ENCODE assay signal across 1 cellular context in the genomic region with DNA sequence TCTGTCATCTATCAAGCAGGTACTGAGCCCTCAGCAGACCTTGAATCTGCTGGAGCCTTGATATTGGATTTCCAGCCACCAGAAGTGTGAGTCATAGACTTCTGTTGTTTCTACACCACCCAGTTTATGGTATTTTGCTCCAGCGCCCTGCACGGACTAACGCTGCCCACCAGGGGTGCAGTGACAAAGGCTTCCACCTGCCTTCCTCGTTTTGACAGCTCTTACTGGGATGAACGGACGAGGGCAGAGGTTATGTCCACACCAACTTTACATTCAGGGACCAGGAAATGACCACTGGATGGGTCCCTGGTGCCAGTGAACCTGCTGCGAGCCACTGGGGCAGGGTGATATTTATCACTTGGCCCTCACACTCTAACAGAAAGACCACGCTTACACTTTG.
TF ChIP-seq lines count a peak whose summit lies in the region.

No MANE protein-coding gene starts in this region.

TF ChIP-seq in HepG2, 621 proteins besides CTCF, POLR2A, EP300 and RAD21 (continued from another document and continues in another):
- TF ChIP-seq, protein P1, sequence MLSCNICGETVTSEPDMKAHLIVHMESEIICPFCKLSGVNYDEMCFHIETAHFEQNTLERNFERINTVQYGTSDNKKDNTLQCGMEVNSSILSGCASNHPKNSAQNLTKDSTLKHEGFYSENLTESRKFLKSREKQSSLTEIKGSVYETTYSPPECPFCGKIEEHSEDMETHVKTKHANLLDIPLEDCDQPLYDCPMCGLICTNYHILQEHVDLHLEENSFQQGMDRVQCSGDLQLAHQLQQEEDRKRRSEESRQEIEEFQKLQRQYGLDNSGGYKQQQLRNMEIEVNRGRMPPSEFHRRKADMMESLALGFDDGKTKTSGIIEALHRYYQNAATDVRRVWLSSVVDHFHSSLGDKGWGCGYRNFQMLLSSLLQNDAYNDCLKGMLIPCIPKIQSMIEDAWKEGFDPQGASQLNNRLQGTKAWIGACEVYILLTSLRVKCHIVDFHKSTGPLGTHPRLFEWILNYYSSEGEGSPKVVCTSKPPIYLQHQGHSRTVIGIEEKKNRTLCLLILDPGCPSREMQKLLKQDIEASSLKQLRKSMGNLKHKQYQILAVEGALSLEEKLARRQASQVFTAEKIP (CRISPR knock-in tag; IDR thresholded peaks at IDR 0.05; ENCODE audit: borderline replicate concordance), result no peak
- TF ChIP-seq AGO1 (IDR thresholded peaks at IDR 0.05; ENCODE audit: low read depth, low read length, poor library complexity, severe bottlenecking) (no peak), NR2C2 (CRISPR knock-in tag; IDR thresholded peaks at IDR 0.05; ENCODE audit: borderline replicate concordance) (peak; percentile 92), ZNF138 (CRISPR knock-in tag; IDR thresholded peaks at IDR 0.05; ENCODE audit: low read depth) (no peak), SAP130 (CRISPR knock-in tag; IDR thresholded peaks at IDR 0.05; ENCODE audit: low read depth) (peak; percentile 98), CENPT (CRISPR knock-in tag; IDR thresholded peaks at IDR 0.05; ENCODE audit: low read depth) (no peak), ZNF230 (CRISPR knock-in tag; IDR thresholded peaks at IDR 0.05) (peak; percentile 73), ZNF781 (CRISPR knock-in tag; IDR thresholded peaks at IDR 0.05; ENCODE audit: borderline replicate concordance, not compliant biosample characterization) (no peak), ESRRA (CRISPR knock-in tag; IDR thresholded peaks at IDR 0.05; ENCODE audit: low read depth) (peak; percentile 68; the same call in 1 of the 2 replicates), KDM3A (CRISPR knock-in tag; IDR thresholded peaks at IDR 0.05; ENCODE audit: low read depth) (0 out of 2 replicates have a peak, but pooled peaks have one; percentile 40), NR1H2 (CRISPR knock-in tag; IDR thresholded peaks at IDR 0.05; ENCODE audit: borderline replicate concordance, low read depth) (no peak), ZNF264 (CRISPR knock-in tag; IDR thresholded peaks at IDR 0.05) (peak; percentile 76; the same call in 1 of the 2 replicates), ZNF678 (CRISPR knock-in tag; IDR thresholded peaks at IDR 0.05) (no peak), ZFYVE20 (CRISPR knock-in tag; IDR thresholded peaks at IDR 0.05; ENCODE audit: borderline replicate concordance, low read depth) (no peak), ZNF432 (CRISPR knock-in tag; IDR thresholded peaks at IDR 0.05; ENCODE audit: borderline replicate concordance) (no peak), ZEB1 (IDR thresholded peaks at IDR 0.05; ENCODE audit: insufficient replicate concordance, low read depth) (no peak), STAT5B (CRISPR knock-in tag; IDR thresholded peaks at IDR 0.05) (no peak), CHD4 (IDR thresholded peaks at IDR 0.05; ENCODE audit: borderline replicate concordance, low read length) (no peak), HCFC1 (IDR thresholded peaks at IDR 0.05; ENCODE audit: low read depth, low read length) (no peak), SRSF9 (IDR thresholded peaks at IDR 0.05; ENCODE audit: borderline replicate concordance, insufficient read depth, low read depth, low read length, poor library complexity, severe bottlenecking) (no peak), AGO2 (optimal IDR thresholded peaks at IDR 0.05; ENCODE audit: low read depth, low read length) (no peak), RELA (CRISPR knock-in tag; IDR thresholded peaks at IDR 0.05) (no peak), SIN3A (IDR thresholded peaks at IDR 0.05; ENCODE audit: borderline replicate concordance, low read depth, low read length) (no peak), NFIB (CRISPR knock-in tag; IDR thresholded peaks at IDR 0.05; ENCODE audit: borderline replicate concordance) (no peak), ARNTL (CRISPR knock-in tag; IDR thresholded peaks at IDR 0.05) (peak; percentile 75; the same call in 1 of the 2 replicates), NRL (CRISPR knock-in tag; IDR thresholded peaks at IDR 0.05; ENCODE audit: borderline replicate concordance) (0 out of 2 replicates have a peak, but pooled peaks have one; percentile 21), SNRNP70 (IDR thresholded peaks at IDR 0.05; ENCODE audit: low read depth, low read length) (no peak), ZNF589 (CRISPR knock-in tag; conservative IDR thresholded peaks at IDR 0.05) (no peak), FOSL1 (CRISPR knock-in tag; IDR thresholded peaks at IDR 0.05; ENCODE audit: borderline replicate concordance) (peak; percentile 90), SALL2 (CRISPR knock-in tag; IDR thresholded peaks at IDR 0.05) (peak; percentile 84), JDP2 (CRISPR knock-in tag; IDR thresholded peaks at IDR 0.05; ENCODE audit: borderline replicate concordance) (no peak), CHCHD3 (CRISPR knock-in tag; IDR thresholded peaks at IDR 0.05) (no peak), ZNF790 (CRISPR knock-in tag; IDR thresholded peaks at IDR 0.05; ENCODE audit: borderline replicate concordance) (no peak), ZNF510 (CRISPR knock-in tag; IDR thresholded peaks at IDR 0.05; ENCODE audit: low read depth) (no peak), ZNF747 (CRISPR knock-in tag; IDR thresholded peaks at IDR 0.05; ENCODE audit: borderline replicate concordance) (no peak), FOXO1 (CRISPR knock-in tag; IDR thresholded peaks at IDR 0.05) (peak; percentile 76), ADNP (CRISPR knock-in tag; IDR thresholded peaks at IDR 0.05) (no peak), GATA4 (IDR thresholded peaks at IDR 0.05; ENCODE audit: borderline replicate concordance, low read depth) (no peak), ZNF607 (CRISPR knock-in tag; IDR thresholded peaks at IDR 0.05; ENCODE audit: borderline replicate concordance) (no peak), POLR2G (IDR thresholded peaks at IDR 0.05; ENCODE audit: low read depth, low read length) (no peak), NFIC (IDR thresholded peaks at IDR 0.05; ENCODE audit: low read length) (no peak), ZNF205 (CRISPR knock-in tag; IDR thresholded peaks at IDR 0.05) (peak; percentile 79; the same call in 1 of the 2 replicates), SATB2 (CRISPR knock-in tag; IDR thresholded peaks at IDR 0.05) (no peak), MED1 (CRISPR knock-in tag; IDR thresholded peaks at IDR 0.05) (peak; percentile 93)
- TF ChIP-seq, protein P2, sequence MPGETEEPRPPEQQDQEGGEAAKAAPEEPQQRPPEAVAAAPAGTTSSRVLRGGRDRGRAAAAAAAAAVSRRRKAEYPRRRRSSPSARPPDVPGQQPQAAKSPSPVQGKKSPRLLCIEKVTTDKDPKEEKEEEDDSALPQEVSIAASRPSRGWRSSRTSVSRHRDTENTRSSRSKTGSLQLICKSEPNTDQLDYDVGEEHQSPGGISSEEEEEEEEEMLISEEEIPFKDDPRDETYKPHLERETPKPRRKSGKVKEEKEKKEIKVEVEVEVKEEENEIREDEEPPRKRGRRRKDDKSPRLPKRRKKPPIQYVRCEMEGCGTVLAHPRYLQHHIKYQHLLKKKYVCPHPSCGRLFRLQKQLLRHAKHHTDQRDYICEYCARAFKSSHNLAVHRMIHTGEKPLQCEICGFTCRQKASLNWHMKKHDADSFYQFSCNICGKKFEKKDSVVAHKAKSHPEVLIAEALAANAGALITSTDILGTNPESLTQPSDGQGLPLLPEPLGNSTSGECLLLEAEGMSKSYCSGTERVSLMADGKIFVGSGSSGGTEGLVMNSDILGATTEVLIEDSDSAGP (CRISPR knock-in tag; IDR thresholded peaks at IDR 0.05; ENCODE audit: borderline replicate concordance), result peak; percentile 79
- TF ChIP-seq, protein P3, sequence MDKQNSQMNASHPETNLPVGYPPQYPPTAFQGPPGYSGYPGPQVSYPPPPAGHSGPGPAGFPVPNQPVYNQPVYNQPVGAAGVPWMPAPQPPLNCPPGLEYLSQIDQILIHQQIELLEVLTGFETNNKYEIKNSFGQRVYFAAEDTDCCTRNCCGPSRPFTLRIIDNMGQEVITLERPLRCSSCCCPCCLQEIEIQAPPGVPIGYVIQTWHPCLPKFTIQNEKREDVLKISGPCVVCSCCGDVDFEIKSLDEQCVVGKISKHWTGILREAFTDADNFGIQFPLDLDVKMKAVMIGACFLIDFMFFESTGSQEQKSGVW (CRISPR knock-in tag; IDR thresholded peaks at IDR 0.05; ENCODE audit: borderline replicate concordance), result no peak
- TF ChIP-seq, protein P4, sequence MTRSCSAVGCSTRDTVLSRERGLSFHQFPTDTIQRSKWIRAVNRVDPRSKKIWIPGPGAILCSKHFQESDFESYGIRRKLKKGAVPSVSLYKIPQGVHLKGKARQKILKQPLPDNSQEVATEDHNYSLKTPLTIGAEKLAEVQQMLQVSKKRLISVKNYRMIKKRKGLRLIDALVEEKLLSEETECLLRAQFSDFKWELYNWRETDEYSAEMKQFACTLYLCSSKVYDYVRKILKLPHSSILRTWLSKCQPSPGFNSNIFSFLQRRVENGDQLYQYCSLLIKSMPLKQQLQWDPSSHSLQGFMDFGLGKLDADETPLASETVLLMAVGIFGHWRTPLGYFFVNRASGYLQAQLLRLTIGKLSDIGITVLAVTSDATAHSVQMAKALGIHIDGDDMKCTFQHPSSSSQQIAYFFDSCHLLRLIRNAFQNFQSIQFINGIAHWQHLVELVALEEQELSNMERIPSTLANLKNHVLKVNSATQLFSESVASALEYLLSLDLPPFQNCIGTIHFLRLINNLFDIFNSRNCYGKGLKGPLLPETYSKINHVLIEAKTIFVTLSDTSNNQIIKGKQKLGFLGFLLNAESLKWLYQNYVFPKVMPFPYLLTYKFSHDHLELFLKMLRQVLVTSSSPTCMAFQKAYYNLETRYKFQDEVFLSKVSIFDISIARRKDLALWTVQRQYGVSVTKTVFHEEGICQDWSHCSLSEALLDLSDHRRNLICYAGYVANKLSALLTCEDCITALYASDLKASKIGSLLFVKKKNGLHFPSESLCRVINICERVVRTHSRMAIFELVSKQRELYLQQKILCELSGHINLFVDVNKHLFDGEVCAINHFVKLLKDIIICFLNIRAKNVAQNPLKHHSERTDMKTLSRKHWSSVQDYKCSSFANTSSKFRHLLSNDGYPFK (CRISPR knock-in tag; IDR thresholded peaks at IDR 0.05; ENCODE audit: borderline replicate concordance), result peak; percentile 70
- TF ChIP-seq, protein P5, sequence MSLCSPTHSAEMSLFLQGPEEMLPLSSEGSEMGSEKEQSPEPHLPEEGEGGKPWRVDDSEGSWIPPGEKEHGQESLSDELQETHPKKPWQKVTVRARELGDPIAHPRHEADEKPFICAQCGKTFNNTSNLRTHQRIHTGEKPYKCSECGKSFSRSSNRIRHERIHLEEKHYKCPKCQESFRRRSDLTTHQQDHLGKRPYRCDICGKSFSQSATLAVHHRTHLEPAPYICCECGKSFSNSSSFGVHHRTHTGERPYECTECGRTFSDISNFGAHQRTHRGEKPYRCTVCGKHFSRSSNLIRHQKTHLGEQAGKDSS (CRISPR knock-in tag; IDR thresholded peaks at IDR 0.05; ENCODE audit: borderline replicate concordance, low read depth), result peak; percentile 88; the same call in 1 of the 2 replicates
- TF ChIP-seq, protein P6, sequence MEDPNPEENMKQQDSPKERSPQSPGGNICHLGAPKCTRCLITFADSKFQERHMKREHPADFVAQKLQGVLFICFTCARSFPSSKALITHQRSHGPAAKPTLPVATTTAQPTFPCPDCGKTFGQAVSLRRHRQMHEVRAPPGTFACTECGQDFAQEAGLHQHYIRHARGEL (CRISPR knock-in tag; IDR thresholded peaks at IDR 0.05), result no peak
- TF ChIP-seq, protein P7, sequence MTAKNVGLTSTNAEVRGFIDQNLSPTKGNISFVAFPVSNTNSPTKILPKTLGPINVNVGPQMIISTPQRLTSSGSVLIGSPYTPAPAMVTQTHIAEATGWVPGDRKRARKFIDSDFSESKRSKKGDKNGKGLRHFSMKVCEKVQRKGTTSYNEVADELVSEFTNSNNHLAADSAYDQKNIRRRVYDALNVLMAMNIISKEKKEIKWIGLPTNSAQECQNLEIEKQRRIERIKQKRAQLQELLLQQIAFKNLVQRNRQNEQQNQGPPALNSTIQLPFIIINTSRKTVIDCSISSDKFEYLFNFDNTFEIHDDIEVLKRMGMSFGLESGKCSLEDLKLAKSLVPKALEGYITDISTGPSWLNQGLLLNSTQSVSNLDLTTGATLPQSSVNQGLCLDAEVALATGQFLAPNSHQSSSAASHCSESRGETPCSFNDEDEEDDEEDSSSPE (CRISPR knock-in tag; IDR thresholded peaks at IDR 0.05), result peak; percentile 43; the same call in 1 of the 2 replicates
- TF ChIP-seq, protein P8, sequence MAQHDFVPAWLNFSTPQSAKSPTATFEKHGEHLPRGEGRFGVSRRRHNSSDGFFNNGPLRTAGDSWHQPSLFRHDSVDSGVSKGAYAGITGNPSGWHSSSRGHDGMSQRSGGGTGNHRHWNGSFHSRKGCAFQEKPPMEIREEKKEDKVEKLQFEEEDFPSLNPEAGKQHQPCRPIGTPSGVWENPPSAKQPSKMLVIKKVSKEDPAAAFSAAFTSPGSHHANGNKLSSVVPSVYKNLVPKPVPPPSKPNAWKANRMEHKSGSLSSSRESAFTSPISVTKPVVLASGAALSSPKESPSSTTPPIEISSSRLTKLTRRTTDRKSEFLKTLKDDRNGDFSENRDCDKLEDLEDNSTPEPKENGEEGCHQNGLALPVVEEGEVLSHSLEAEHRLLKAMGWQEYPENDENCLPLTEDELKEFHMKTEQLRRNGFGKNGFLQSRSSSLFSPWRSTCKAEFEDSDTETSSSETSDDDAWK (CRISPR knock-in tag; IDR thresholded peaks at IDR 0.05), result no peak
- TF ChIP-seq, protein P9, sequence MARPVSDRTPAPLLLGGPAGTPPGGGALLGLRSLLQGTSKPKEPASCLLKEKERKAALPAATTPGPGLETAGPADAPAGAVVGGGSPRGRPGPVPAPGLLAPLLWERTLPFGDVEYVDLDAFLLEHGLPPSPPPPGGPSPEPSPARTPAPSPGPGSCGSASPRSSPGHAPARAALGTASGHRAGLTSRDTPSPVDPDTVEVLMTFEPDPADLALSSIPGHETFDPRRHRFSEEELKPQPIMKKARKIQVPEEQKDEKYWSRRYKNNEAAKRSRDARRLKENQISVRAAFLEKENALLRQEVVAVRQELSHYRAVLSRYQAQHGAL (CRISPR knock-in tag; IDR thresholded peaks at IDR 0.05; ENCODE audit: not compliant biosample characterization), result peak; percentile 61
- TF ChIP-seq, protein P10, sequence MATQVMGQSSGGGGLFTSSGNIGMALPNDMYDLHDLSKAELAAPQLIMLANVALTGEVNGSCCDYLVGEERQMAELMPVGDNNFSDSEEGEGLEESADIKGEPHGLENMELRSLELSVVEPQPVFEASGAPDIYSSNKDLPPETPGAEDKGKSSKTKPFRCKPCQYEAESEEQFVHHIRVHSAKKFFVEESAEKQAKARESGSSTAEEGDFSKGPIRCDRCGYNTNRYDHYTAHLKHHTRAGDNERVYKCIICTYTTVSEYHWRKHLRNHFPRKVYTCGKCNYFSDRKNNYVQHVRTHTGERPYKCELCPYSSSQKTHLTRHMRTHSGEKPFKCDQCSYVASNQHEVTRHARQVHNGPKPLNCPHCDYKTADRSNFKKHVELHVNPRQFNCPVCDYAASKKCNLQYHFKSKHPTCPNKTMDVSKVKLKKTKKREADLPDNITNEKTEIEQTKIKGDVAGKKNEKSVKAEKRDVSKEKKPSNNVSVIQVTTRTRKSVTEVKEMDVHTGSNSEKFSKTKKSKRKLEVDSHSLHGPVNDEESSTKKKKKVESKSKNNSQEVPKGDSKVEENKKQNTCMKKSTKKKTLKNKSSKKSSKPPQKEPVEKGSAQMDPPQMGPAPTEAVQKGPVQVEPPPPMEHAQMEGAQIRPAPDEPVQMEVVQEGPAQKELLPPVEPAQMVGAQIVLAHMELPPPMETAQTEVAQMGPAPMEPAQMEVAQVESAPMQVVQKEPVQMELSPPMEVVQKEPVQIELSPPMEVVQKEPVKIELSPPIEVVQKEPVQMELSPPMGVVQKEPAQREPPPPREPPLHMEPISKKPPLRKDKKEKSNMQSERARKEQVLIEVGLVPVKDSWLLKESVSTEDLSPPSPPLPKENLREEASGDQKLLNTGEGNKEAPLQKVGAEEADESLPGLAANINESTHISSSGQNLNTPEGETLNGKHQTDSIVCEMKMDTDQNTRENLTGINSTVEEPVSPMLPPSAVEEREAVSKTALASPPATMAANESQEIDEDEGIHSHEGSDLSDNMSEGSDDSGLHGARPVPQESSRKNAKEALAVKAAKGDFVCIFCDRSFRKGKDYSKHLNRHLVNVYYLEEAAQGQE (IDR thresholded peaks at IDR 0.05; ENCODE audit: borderline replicate concordance in 1 of 2, low read depth in 1 of 2, low read length in 2 of 2), result no peak
